Comparison of ENCODE assay signal across 18 cellular contexts in genomic region chr7:151723321-151723720, GRCh38.
DNase-seq lines count a peak whose midpoint lies in the region; ATAC-seq, FAIRE-seq and TF ChIP-seq lines count a peak whose summit lies in the region.
"Had no signal": no experiment of that assay in that cellular context is flagged by ENCODE, and none has a peak within 500 bp of the region (broad histone marks: within the 10 kb centered on the region; RNA-seq: fewer than 3 reads in every experiment).

No MANE protein-coding gene starts in this region.

- 0 out of 2 replicates have a peak overlapping the region, but pooled peaks have one; percentile 24 for H2AK5ac ChIP-seq in IMR-90 (ENCODE audit: low read depth, low read length)
- no peak overlapping the region for H2AK5ac ChIP-seq in H1 (ENCODE audit: low read depth, low read length)

- dilution Hi-C loops in IMR-90 (cut with HindIII; ENCODE audit: low sequenced_read_pairs, unreplicated experiment): no loop called here

- DNase-seq in heart right ventricle (no peak), left ventricle myocardium superior (no peak), IMR-90 (no peak), H1 (ENCODE audit: low read depth in 1 of 2, low spot score in 2 of 2) (no peak), osteoblast (ENCODE audit: insufficient read length, low spot score, missing footprints) (peak; percentile 21), SIG-M5 treated with dmso at 0.1 percent for 504 hours (lab: John Stamatoyannopoulos, UW; ENCODE audit: unreplicated experiment) (no peak)
- DNase-seq: C1 segment of cervical spinal cord; CD4-positive, CD25-positive, alpha-beta regulatory T cell; CD8-positive, alpha-beta memory T cell; COR-L47; DMS 273 treated with DMSO at 0.1 percent for 48 hours; DMS53; DND-41; EL had no signal

- no peaks in the 10 kb centered on the region for H3K27me3 ChIP-seq in heart right ventricle
- no peaks in the 10 kb centered on the region for H3K27me3 ChIP-seq in IMR-90 (ENCODE audit: control insufficient read depth, insufficient read depth, low read length)
- H3K27me3 ChIP-seq in H1 (replicated peaks in 1 of 4; ENCODE audit: control insufficient read depth in 3 of 4, extremely low read depth in 1 of 4, insufficient read depth in 3 of 4, low read length in 3 of 4): no peaks in the 10 kb centered on the region
- no peaks in the 10 kb centered on the region for H3K27me3 ChIP-seq in osteoblast (ENCODE audit: insufficient read depth, low read length)

- H3K27ac ChIP-seq in heart right ventricle: peak overlapping the region; percentile 54 to 88 (median 84)
- H3K27ac ChIP-seq in IMR-90 (ENCODE audit: insufficient read depth, low read length): no peak overlapping the region
- H3K27ac ChIP-seq in H1 (ENCODE audit: low read depth, low read length): no peak overlapping the region
- H3K27ac ChIP-seq in osteoblast (ENCODE audit: low read depth, low read length): no peak overlapping the region
- H3K27ac ChIP-seq: HL-60 had no signal

- no peak for TF ChIP-seq EP300 in H1 (IDR thresholded peaks at IDR 0.05; ENCODE audit: borderline replicate concordance in 1 of 2, low read depth in 2 of 2, low read length in 2 of 2)

- TF ChIP-seq CTCF in heart right ventricle (IDR thresholded peaks at IDR 0.05) (no peak), IMR-90 (conservative IDR thresholded peaks at IDR 0.05; ENCODE audit: low read depth, low read length) (no peak), H1 (IDR thresholded peaks at IDR 0.05; ENCODE audit: control extremely low read depth in 1 of 3, insufficient read depth in 1 of 3, low read depth in 1 of 3, low read length in 3 of 3) (no peak), osteoblast (IDR thresholded peaks at IDR 0.05; ENCODE audit: extremely low read depth, low read depth, low read length) (no peak)

- no peak for FAIRE-seq in H1 (lab: Jason Lieb, UNC)
- FAIRE-seq: GM12878 had no signal

- H2BK15ac ChIP-seq in IMR-90 (ENCODE audit: low read depth, low read length) (no peak overlapping the region), H1 (ENCODE audit: low read length) (no peak overlapping the region)

- no peak for TF ChIP-seq POLR2A in IMR-90 (IDR thresholded peaks at IDR 0.05; ENCODE audit: low read depth, low read length)
- TF ChIP-seq POLR2A in H1 (IDR thresholded peaks at IDR 0.05; ENCODE audit: control extremely low read depth in 1 of 2, low read depth in 2 of 2, low read length in 2 of 2): no peak

- H4K8ac ChIP-seq in IMR-90 (ENCODE audit: low read depth in 2 of 2, low read length in 2 of 2) (no peak overlapping the region), H1 (ENCODE audit: extremely low read depth, insufficient read depth, low read length) (0 out of 2 replicates have a peak overlapping the region, but pooled peaks have one; percentile 41)

- H2AK9ac ChIP-seq in IMR-90 (replicated peaks; ENCODE audit: low read depth, low read length, poor library complexity): no peak overlapping the region

- H2BK5ac ChIP-seq in IMR-90 (ENCODE audit: low read depth, low read length, poor library complexity, severe bottlenecking): no peak overlapping the region
- no peak overlapping the region for H2BK5ac ChIP-seq in H1 (ENCODE audit: low read depth, low read length)

- H3K4me1 ChIP-seq in heart right ventricle (peaks cover 16 to 78% (median 59%) of the 10 kb centered on the region in 9 donors), IMR-90 (ENCODE audit: control insufficient read depth, insufficient read depth, low read length) (peaks cover 15% of the 10 kb centered on the region), H1 (replicated peaks in 1 of 4; ENCODE audit: control insufficient read depth in 3 of 4, insufficient read depth in 4 of 4, low read length in 3 of 4) (peaks cover 0 to 3% (median 1%) of the 10 kb centered on the region in 4 experiments; a peak in 2 of 7 replicates), osteoblast (ENCODE audit: insufficient read depth, low read length) (peaks cover 11% of the 10 kb centered on the region)
- H3K4me1 ChIP-seq: HAP-1 had no signal

- no peak overlapping the region for H2AFZ ChIP-seq in IMR-90 (replicated peaks; ENCODE audit: low read length, poor library complexity)
- H2AFZ ChIP-seq in H1 (ENCODE audit: low read length): no peak overlapping the region
- H2AFZ ChIP-seq in osteoblast (ENCODE audit: low read length): no peak overlapping the region

- TF ChIP-seq RAD21 in IMR-90 (IDR thresholded peaks at IDR 0.05; ENCODE audit: low read length) (no peak), H1 (IDR thresholded peaks at IDR 0.05 in 1 of 2, conservative IDR thresholded peaks at IDR 0.05 in 1 of 2; ENCODE audit: low read depth in 2 of 2, low read length in 2 of 2) (no peak)

- H3K18ac ChIP-seq in IMR-90 (ENCODE audit: low read depth, low read length): no peak overlapping the region
- no peak overlapping the region for H3K18ac ChIP-seq in H1 (ENCODE audit: extremely low read depth, low read length)

- H3K14ac ChIP-seq in IMR-90 (replicated peaks; ENCODE audit: low read depth, low read length) (no peak overlapping the region), H1 (ENCODE audit: insufficient read length) (no peak overlapping the region)

- no peak overlapping the region for H4K5ac ChIP-seq in IMR-90 (ENCODE audit: low read depth, low read length)
- no peak overlapping the region for H4K5ac ChIP-seq in H1 (ENCODE audit: insufficient read length, low read depth, low read length)

- CTCF ChIA-PET in IMR-90 (lab: Yijun Ruan, JAX) (no interaction called here), H1 (lab: Charles Lee; ENCODE audit: partially characterized antibody) (interaction anchor here (1.2 to 1.3 kb wide), 2 partner anchors 98 to 408 kb away, joined by 3 read pairs; no protein-coding TSS in a partner anchor)

- H3K9ac ChIP-seq in IMR-90 (ENCODE audit: low read depth, low read length): no peak overlapping the region
- no peak overlapping the region for H3K9ac ChIP-seq in H1 (replicated peaks in 1 of 4; ENCODE audit: extremely low read depth in 1 of 4, low read depth in 3 of 4, low read length in 3 of 4)

- H3K56ac ChIP-seq in IMR-90 (ENCODE audit: extremely low read depth, insufficient read depth, low read length) (no peak overlapping the region), H1 (replicated peaks; ENCODE audit: insufficient read length, low read depth, low read length) (no peak overlapping the region)

- 0 out of 2 replicates have a peak overlapping the region, but pooled peaks have one; percentile 2 for H2BK12ac ChIP-seq in H1 (ENCODE audit: low read depth, low read length)

- H3K79me1 ChIP-seq in IMR-90 (ENCODE audit: low read depth in 1 of 2, low read length in 2 of 2): peaks cover 0 to 17% of the 10 kb centered on the region in 2 experiments; a peak in 1 of 4 replicates
- H3K79me1 ChIP-seq in H1 (ENCODE audit: low read depth, low read length): no peaks in the 10 kb centered on the region

- H3K4me3 ChIP-seq in heart right ventricle (no peak overlapping the region), IMR-90 (ENCODE audit: insufficient read depth, low read depth, low read length) (no peak overlapping the region), H1 (ENCODE audit: extremely low read depth in 1 of 4, insufficient read depth in 2 of 4, low read depth in 3 of 4, low read length in 4 of 4) (no peak overlapping the region), osteoblast (ENCODE audit: insufficient read depth, low read length) (no peak overlapping the region)
- H3K4me3 ChIP-seq: GM12878, HAP-1 had no signal

- H3K4ac ChIP-seq in IMR-90 (ENCODE audit: low read depth, low read length): no peak overlapping the region
- H3K4ac ChIP-seq in H1 (replicated peaks; ENCODE audit: insufficient read length, low read depth, low read length): no peak overlapping the region

- BruUV-seq in IMR-90 (replicated peaks; lab: Mats Ljungman, UMichigan): no TSS peak

- no peak overlapping the region for H3K23ac ChIP-seq in IMR-90 (ENCODE audit: low read depth, low read length)
- no peak overlapping the region for H3K23ac ChIP-seq in H1 (ENCODE audit: insufficient read length)

- H3K36me3 ChIP-seq in heart right ventricle: no peaks in the 10 kb centered on the region
- no peaks in the 10 kb centered on the region for H3K36me3 ChIP-seq in IMR-90 (ENCODE audit: control insufficient read depth, insufficient read depth, low read length)
- no peaks in the 10 kb centered on the region for H3K36me3 ChIP-seq in H1 (ENCODE audit: control insufficient read depth in 2 of 4, insufficient read depth in 4 of 4, low read length in 3 of 4)
- no peaks in the 10 kb centered on the region for H3K36me3 ChIP-seq in osteoblast (ENCODE audit: insufficient read depth, low read length)
- H3K36me3 ChIP-seq: HAP-1 had no signal

- H3K79me2 ChIP-seq in H1 (ENCODE audit: control insufficient read depth in 1 of 2, insufficient read depth in 2 of 2, low read length in 2 of 2): no peaks in the 10 kb centered on the region
- no peaks in the 10 kb centered on the region for H3K79me2 ChIP-seq in osteoblast (ENCODE audit: insufficient read depth, low read length)

- ATAC-seq in heart right ventricle: no peak
- no peak for ATAC-seq in left ventricle myocardium superior
- ATAC-seq in IMR-90 (ENCODE audit: low read depth): no peak
- no peak for ATAC-seq in GM19467 (IDR thresholded peaks at IDR 0.05; ENCODE audit: unreplicated experiment)
- ATAC-seq: GM12878 had no signal

- 94 to 95% methylated on average over 12 of the region's 12 CpGs for WGBS in heart right ventricle, 2 donors
- WGBS in IMR-90 (ENCODE audit: extremely low coverage in 2 of 2, insufficient read length in 1 of 2), 2 experiments: 90% methylated on average over 6 of the region's 12 CpGs; no CpG with 5 or more reads in 1 of the 2 experiments
- WGBS in H1 (ENCODE audit: extremely low coverage in 1 of 2, insufficient coverage in 1 of 2, insufficient read length in 1 of 2, insufficient replicate concordance in 2 of 2, low coverage in 1 of 2, low lambda C conversion rate in 2 of 2, missing lambda C conversion rate in 1 of 2), 2 experiments: 84% methylated on average over 9 of the region's 12 CpGs; no CpG with 5 or more reads in 1 of the 2 experiments

- peaks cover 14% of the 10 kb centered on the region for H3K9me1 ChIP-seq in IMR-90 (ENCODE audit: insufficient read depth, low read length)

- no peak overlapping the region; the same call in 1 of the 2 replicates for H4K91ac ChIP-seq in IMR-90 (ENCODE audit: insufficient read depth, low read depth, low read length)
- no peak overlapping the region for H4K91ac ChIP-seq in H1 (replicated peaks; ENCODE audit: insufficient read length, low read length)

- intact Hi-C loops in heart right ventricle (cut with DNase I): no loop called here
- intact Hi-C loops in left ventricle myocardium superior (cut with micrococcal nuclease): no loop called here
- intact Hi-C loops in IMR-90 (cut with micrococcal nuclease): no loop called here

- POLR2A ChIA-PET in IMR-90 (lab: Charles Lee; ENCODE audit: unreplicated experiment) (no interaction called here), H1 (lab: Charles Lee; ENCODE audit: partially characterized antibody) (no interaction called here)

- in situ Hi-C loops in IMR-90 (cut with MboI; ENCODE audit: low sequenced_read_pairs): no loop called here

- H2BK20ac ChIP-seq in IMR-90 (ENCODE audit: low read depth, low read length) (no peak overlapping the region), H1 (ENCODE audit: low read length) (no peak overlapping the region)

- no peaks in the 10 kb centered on the region for H3K23me2 ChIP-seq in H1 (ENCODE audit: low read depth, low read length)

- H4K20me1 ChIP-seq in IMR-90 (ENCODE audit: insufficient read depth, low read length) (no peaks in the 10 kb centered on the region), H1 (replicated peaks in 1 of 2; ENCODE audit: control insufficient read depth in 1 of 2, insufficient read depth in 2 of 2, low read length in 2 of 2) (no peaks in the 10 kb centered on the region), osteoblast (ENCODE audit: insufficient read depth, low read length) (no peaks in the 10 kb centered on the region)

- H3K9me3 ChIP-seq in heart right ventricle (no peaks in the 10 kb centered on the region), IMR-90 (ENCODE audit: control insufficient read depth, insufficient read depth, low read length) (no peaks in the 10 kb centered on the region), H1 (ENCODE audit: insufficient read depth in 2 of 2, low read depth in 1 of 2, low read length in 1 of 2) (no peaks in the 10 kb centered on the region), osteoblast (ENCODE audit: low read depth, low read length) (no peaks in the 10 kb centered on the region)
- H3K9me3 ChIP-seq: HAP-1 had no signal

- no peak overlapping the region for H2BK120ac ChIP-seq in IMR-90 (ENCODE audit: low read depth, low read length)
- H2BK120ac ChIP-seq in H1 (replicated peaks; ENCODE audit: low read depth, low read length): no peak overlapping the region

- no peak overlapping the region for H3K4me2 ChIP-seq in IMR-90 (ENCODE audit: low read depth, low read length)
- H3K4me2 ChIP-seq in H1 (ENCODE audit: insufficient read depth in 1 of 2, low read depth in 2 of 2, low read length in 2 of 2): no peak overlapping the region
- no peak overlapping the region for H3K4me2 ChIP-seq in osteoblast (ENCODE audit: insufficient read depth, low read length)

Comparison
In these comparisons a context has a peak if more than half of its experiments do, and no peak if none do; other contexts are left out.
1. H3K27ac ChIP-seq: peak in heart right ventricle (10 of 10); none in IMR-90 (single experiment), H1 (single experiment) and osteoblast (single experiment).